Comparison of ENCODE assay signal across 8 cellular contexts in genomic region chr7:22576941-22577927, GRCh38.
DNase-seq lines count a peak whose midpoint lies in the region; ATAC-seq and TF ChIP-seq lines count a peak whose summit lies in the region.

No MANE protein-coding gene starts in this region.

- DNase-seq in AG04450 (ENCODE audit: low read depth, low spot score) (peak; percentile 91), NCI-H460 (ENCODE audit: extremely low read depth, low read depth) (peak; percentile 98), epithelial cell of prostate (ENCODE audit: low read depth, low spot score) (no peak), myocyte (ENCODE audit: low read depth) (peak; percentile 83), NCI-H510A treated with DMSO at 0.1 percent for 48 hours (lab: John Stamatoyannopoulos, UW) (no peak), BE2C (no peak)
- no peak for DNase-seq in activated CD8-positive, alpha-beta memory T cell treated with anti-CD3 and anti-CD28 coated beads for 24 hours

- peak overlapping the region; percentile 90 for H3K27ac ChIP-seq in AG04450 (ENCODE audit: low read depth, low read length)
- H3K27ac ChIP-seq in epithelial cell of prostate: peak overlapping the region; percentile 95

- no peak overlapping the region for H3K4me3 ChIP-seq in AG04450 (ENCODE audit: low read depth, low read length)
- H3K4me3 ChIP-seq in BE2C (ENCODE audit: low read depth, low read length): no peak overlapping the region

- no peak for TF ChIP-seq CTCF in AG04450 (IDR thresholded peaks at IDR 0.05; ENCODE audit: low read depth, low read length)
- TF ChIP-seq CTCF in BE2C (IDR thresholded peaks at IDR 0.05; ENCODE audit: low read depth, low read length): no peak

- H3K27me3 ChIP-seq in AG04450 (ENCODE audit: control insufficient read depth, insufficient read depth, low read length): no peaks in the 10 kb centered on the region
- H3K27me3 ChIP-seq in BE2C: peaks cover 34% of the 10 kb centered on the region

- no peaks in the 10 kb centered on the region for H3K36me3 ChIP-seq in BE2C

- CTCF ChIA-PET in AG04450 (lab: Charles Lee): interaction anchor here (0.7 to 3.7 kb wide), 6 partner anchors 10 to 152 kb away, joined by 3 to 20 read pairs (median 4); partner anchors contain the start of gene IL6

- ATAC-seq in HG02840 (IDR thresholded peaks at IDR 0.05; ENCODE audit: low FRiP score, unreplicated experiment): no peak

- H3K4me1 ChIP-seq in BE2C: no peaks in the 10 kb centered on the region

- POLR2A ChIA-PET in AG04450 (lab: Yijun Ruan, JAX): interaction anchor here (0.7 to 2.5 kb wide), 12 partner anchors 12 to 449 kb away, joined by 3 to 50 read pairs (median 5); partner anchors contain the start of gene IL6

- H3K9me3 ChIP-seq in AG04450 (ENCODE audit: control insufficient read depth, insufficient read depth, low read length): peaks cover 2% of the 10 kb centered on the region; the same call in 1 of the 2 replicates
- no peaks in the 10 kb centered on the region for H3K9me3 ChIP-seq in BE2C

Comparison
In these comparisons a context has a peak if more than half of its experiments do, and no peak if none do; other contexts are left out.
1. DNase-seq: peak in AG04450 (single experiment), NCI-H460 (single experiment) and myocyte (single experiment); none in epithelial cell of prostate (single experiment), activated CD8-positive, alpha-beta memory T cell treated with anti-CD3 and anti-CD28 coated beads for 24 hours (single experiment), NCI-H510A treated with DMSO at 0.1 percent for 48 hours (single experiment) and BE2C (single experiment).